ENCODE assay signal across 18 cellular contexts in the genomic region with DNA sequence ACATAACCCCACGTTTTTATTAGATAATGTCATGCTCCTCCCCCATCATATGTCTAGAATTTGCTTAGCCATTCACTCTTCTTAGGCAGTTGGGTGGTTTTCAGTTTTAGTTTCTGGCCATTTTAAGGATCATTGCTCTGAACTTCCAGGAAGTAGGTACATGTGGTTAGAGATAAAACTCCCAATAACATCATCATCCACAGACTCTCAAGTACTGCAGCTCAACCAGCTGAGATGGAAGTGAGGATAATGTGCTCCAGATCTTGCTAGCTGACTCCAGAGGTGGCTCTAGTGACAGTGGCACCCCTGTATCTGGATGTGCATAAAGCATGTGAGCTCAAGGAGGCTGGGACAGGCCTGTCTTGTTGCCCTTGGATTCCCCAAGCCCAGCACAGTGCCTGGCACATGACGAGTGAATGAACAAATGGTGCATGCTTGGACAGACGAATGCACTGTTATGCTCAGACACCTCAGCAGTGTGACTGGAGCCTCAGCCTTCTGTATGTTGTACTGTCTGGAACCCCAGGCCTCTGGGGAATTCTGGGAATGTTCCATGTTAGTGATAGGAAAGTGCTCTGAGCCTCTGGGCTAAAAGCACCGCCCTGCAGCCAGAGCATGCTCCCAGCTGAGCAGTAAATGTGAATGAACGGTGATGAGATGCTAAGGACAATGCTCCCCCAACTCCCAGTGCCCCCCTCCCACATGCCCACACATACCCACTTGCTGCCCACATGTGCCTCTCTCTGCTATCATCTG. TPM values are rescaled to one million over a fixed set of nuclear protein-coding genes. Genes with fewer than 3 reads are reported as not detected.
DNase-seq lines count a peak whose midpoint lies in the region; FAIRE-seq and TF ChIP-seq lines count a peak whose summit lies in the region.
"Had no signal": no experiment of that assay in that cellular context is flagged by ENCODE, and none has a peak within 500 bp of the region (broad histone marks: within the 10 kb centered on the region; RNA-seq: fewer than 3 reads in every experiment).

No MANE protein-coding gene starts in this region.

- H3K9me3 ChIP-seq in esophagus squamous epithelium, result no peaks in the 10 kb centered on the region
- H3K9me3 ChIP-seq: heart left ventricle, SJSA1, tibial artery had no signal

- TF ChIP-seq CTCF in VCaP (conservative IDR thresholded peaks at IDR 0.05) (no peak), esophagus squamous epithelium (IDR thresholded peaks at IDR 0.05) (no peak), chondrocyte (IDR thresholded peaks at IDR 0.05) (no peak)

- H3K27me3 Mint-ChIP-seq in chondrocyte (ENCODE audit: low read depth), result peaks cover 29% of the 10 kb centered on the region
- H3K27me3 Mint-ChIP-seq: stimulated activated naive B cell treated with anti-CD40 and anti-IgM and Interleukin-4, amounts not matched to agents 10 μg/mL and 1 μg/mL and 100 μg/mL, for 72 hours had no signal

- no peaks in the 10 kb centered on the region for H3K4me1 ChIP-seq in esophagus squamous epithelium
- H3K4me1 ChIP-seq: tibial artery had no signal

- no peaks in the 10 kb centered on the region for H3K36me3 ChIP-seq in esophagus squamous epithelium
- H3K36me3 ChIP-seq: heart left ventricle, SJSA1, tibial artery had no signal

- peak; percentile 38 for DNase-seq in CMK (ENCODE audit: low read depth)
- DNase-seq in GM12892 (ENCODE audit: insufficient read length), result no peak
- peak; percentile 59 for DNase-seq in mesenteric fat pad (ENCODE audit: low spot score)
- no peak for DNase-seq in esophagus squamous epithelium (lab: John Stamatoyannopoulos, UW)
- no peak for DNase-seq in chondrocyte (ENCODE audit: low spot score)
- no peak for DNase-seq in effector CD4-positive, alpha-beta T cell
- DNase-seq: activated CD4-positive, CD25-positive, alpha-beta regulatory T cell treated with anti-CD3 and anti-CD28 coated beads, Interleukin-2, amount 50 U/mL, for 72 hours; activated CD8-positive, alpha-beta memory T cell treated with anti-CD3 and anti-CD28 coated beads, Interleukin-2, amount 50 U/mL, for 4 hours; activated naive CD4-positive, alpha-beta T cell treated with anti-CD3 and anti-CD28 coated beads, Interleukin-2, amount 50 U/mL, for 16 hours; H9; heart left ventricle; NCI-H1417 treated with DMSO at 0.1 percent for 48 hours; NCI-H526 treated with DMSO at 0.1 percent for 48 hours; stimulated activated naive B cell treated with anti-CD40 and anti-IgM and Interleukin-4, amounts not matched to agents 10 μg/mL and 1 μg/mL and 100 μg/mL, for 72 hours; tibial artery had no signal

- TF ChIP-seq POLR2A in GM12892 (IDR thresholded peaks at IDR 0.05; ENCODE audit: low read depth, low read length) (no peak), esophagus squamous epithelium (IDR thresholded peaks at IDR 0.05) (no peak)

- WGBS in esophagus squamous epithelium, 2 donors, result 37 to 52% methylated on average over 3 to 5 of the region's 5 CpGs

- intact Hi-C loops in esophagus squamous epithelium (cut with DNase I), result no loop called here

- H3K4me1 Mint-ChIP-seq in chondrocyte (ENCODE audit: low read depth), result no peaks in the 10 kb centered on the region

- H3K4me3 ChIP-seq in esophagus squamous epithelium, result no peak overlapping the region
- H3K4me3 ChIP-seq: heart left ventricle, SJSA1, tibial artery had no signal

- no peaks in the 10 kb centered on the region for H3K36me3 Mint-ChIP-seq in chondrocyte (ENCODE audit: low read depth)
- H3K36me3 Mint-ChIP-seq: stimulated activated naive B cell treated with anti-CD40 and anti-IgM and Interleukin-4, amounts not matched to agents 10 μg/mL and 1 μg/mL and 100 μg/mL, for 72 hours had no signal

- H3K27ac ChIP-seq in VCaP, result peak overlapping the region; percentile 60
- no peak overlapping the region for H3K27ac ChIP-seq in esophagus squamous epithelium
- H3K27ac ChIP-seq: heart left ventricle, SJSA1, tibial artery had no signal

- no peak overlapping the region for H3K27ac Mint-ChIP-seq in chondrocyte (ENCODE audit: unreplicated experiment)
- H3K27ac Mint-ChIP-seq: H9; stimulated activated naive B cell treated with anti-CD40 and anti-IgM and Interleukin-4, amounts not matched to agents 10 μg/mL and 1 μg/mL and 100 μg/mL, for 72 hours had no signal

- H3K27me3 ChIP-seq in esophagus squamous epithelium, result no peaks in the 10 kb centered on the region
- H3K27me3 ChIP-seq: heart left ventricle, tibial artery had no signal

- peak; percentile 27 for FAIRE-seq in GM12892 (lab: Jason Lieb, UNC)
- FAIRE-seq: colon had no signal

- H3K9me3 Mint-ChIP-seq in chondrocyte (ENCODE audit: low read depth), result no peaks in the 10 kb centered on the region
- H3K9me3 Mint-ChIP-seq: H9; stimulated activated naive B cell treated with anti-CD40 and anti-IgM and Interleukin-4, amounts not matched to agents 10 μg/mL and 1 μg/mL and 100 μg/mL, for 72 hours had no signal

- no peak overlapping the region for H3K4me3 Mint-ChIP-seq in chondrocyte (ENCODE audit: unreplicated experiment)
- H3K4me3 Mint-ChIP-seq: H9; stimulated activated naive B cell treated with anti-CD40 and anti-IgM and Interleukin-4, amounts not matched to agents 10 μg/mL and 1 μg/mL and 100 μg/mL, for 72 hours had no signal

RNA-seq across cellular contexts. Expression of gene KCNN3, which starts 16.4 kb away (rescaled TPM):
- polyA plus RNA-seq in GM12892 (2012; ENCODE audit: missing spikeins), result 13.0 TPM
- 0.96 TPM for total RNA-seq in mesenteric fat pad
- total RNA-seq in esophagus squamous epithelium, result 1 to 10 TPM in 1 of 4 donors, under 1 TPM in 3; 0.08 to 1.7 (median 0.50) TPM
- 0.92 to 1.8 TPM (median 1.5 TPM) in 3 replicates for total RNA-seq in chondrocyte
- total RNA-seq: SJSA1 had no signal

RNA-seq across cellular contexts. Expression of gene PMVK, which starts 50.1 kb away (rescaled TPM):
- polyA plus RNA-seq in GM12892 (2012; ENCODE audit: missing spikeins), result 72.2 TPM
- total RNA-seq in mesenteric fat pad (31.2 TPM), esophagus squamous epithelium (10 to 100 TPM; 29.0 to 38.2 (median 33.5) TPM), chondrocyte (27.5 to 31.6 TPM (median 30.7 TPM) in 3 replicates)

Comparison
In these comparisons a context has a peak if more than half of its experiments do, and no peak if none do; other contexts are left out.
1. DNase-seq: peak in CMK (single experiment) and mesenteric fat pad (single experiment); none in GM12892 (single experiment), esophagus squamous epithelium (single experiment), chondrocyte (single experiment) and effector CD4-positive, alpha-beta T cell (single experiment).